Comparison of ENCODE assay signal across 8 cellular contexts in genomic region chr1:150162862-150163706, GRCh38. TPM values are rescaled to one million over a fixed set of nuclear protein-coding genes. Genes with fewer than 3 reads are reported as not detected.
DNase-seq lines count a peak whose midpoint lies in the region; ATAC-seq, FAIRE-seq and TF ChIP-seq lines count a peak whose summit lies in the region.

No MANE protein-coding gene starts in this region.

- H3K4me2 ChIP-seq in astrocyte (ENCODE audit: low read length): peak overlapping the region; percentile 78

- peak overlapping the region; percentile 79 for H3K9ac ChIP-seq in astrocyte (ENCODE audit: low read length)

- WGBS in pancreas, 2 donors: 31 to 40% methylated on average over 14 of the region's 14 CpGs

- H3K36me3 Mint-ChIP-seq in activated T-cell treated with anti-CD3 and anti-CD28 coated beads, Interleukin-2, amount 50 U/mL, for 24 hours (ENCODE audit: low read depth): peaks cover 19% of the 10 kb centered on the region
- peaks cover 21% of the 10 kb centered on the region for H3K36me3 Mint-ChIP-seq in astrocyte (ENCODE audit: low read depth, unreplicated experiment)

- H3K27me3 ChIP-seq in astrocyte (ENCODE audit: insufficient read depth, low read length) (no peaks in the 10 kb centered on the region), right atrium auricular region (no peaks in the 10 kb centered on the region), pancreas (no peaks in the 10 kb centered on the region)

- TF ChIP-seq CTCF in astrocyte (IDR thresholded peaks at IDR 0.05; ENCODE audit: insufficient read depth, low read depth, low read length): peak; percentile 12
- no peak for TF ChIP-seq CTCF in right atrium auricular region (IDR thresholded peaks at IDR 0.05)
- no peak for TF ChIP-seq CTCF in pancreas (IDR thresholded peaks at IDR 0.05)

- H3K4me3 ChIP-seq in astrocyte (ENCODE audit: insufficient read depth, low read depth, low read length): peak overlapping the region; percentile 14
- H3K4me3 ChIP-seq in right atrium auricular region: peak overlapping the region; percentile 5 to 38
- peak overlapping the region in 2 of 4 donors; percentile 16 to 26 for H3K4me3 ChIP-seq in pancreas

- H3K27me3 Mint-ChIP-seq in activated T-cell treated with anti-CD3 and anti-CD28 coated beads, Interleukin-2, amount 50 U/mL, for 24 hours: no peaks in the 10 kb centered on the region
- no peaks in the 10 kb centered on the region for H3K27me3 Mint-ChIP-seq in astrocyte (ENCODE audit: low read depth, unreplicated experiment)

- H3K9me3 ChIP-seq in astrocyte (ENCODE audit: insufficient read depth, low read depth, low read length) (no peaks in the 10 kb centered on the region), right atrium auricular region (no peaks in the 10 kb centered on the region), pancreas (no peaks in the 10 kb centered on the region)

- H3K36me3 ChIP-seq in astrocyte (ENCODE audit: insufficient read depth, low read length) (peaks cover 24% of the 10 kb centered on the region), right atrium auricular region (peaks cover 17% of the 10 kb centered on the region), pancreas (no peaks in the 10 kb centered on the region)

- H3K27ac ChIP-seq in astrocyte (ENCODE audit: low read depth, low read length) (peak overlapping the region; percentile 89), right atrium auricular region (peak overlapping the region; percentile 89 to 94), pancreas (peak overlapping the region in 3 of 4 donors; percentile 48 to 77 (median 77))

- FAIRE-seq in astrocyte (lab: Jason Lieb, UNC): peak; percentile 82
- no peak for FAIRE-seq in pancreas (lab: Jason Lieb, UNC)

- intact Hi-C loops in pancreas (cut with DNase I): no loop called here

- ATAC-seq in HG02885 (IDR thresholded peaks at IDR 0.05; ENCODE audit: poor library complexity, unreplicated experiment) (peak; percentile 38), pancreas (peak; percentile 80 to 91 (median 86))

- H2AFZ ChIP-seq in astrocyte (ENCODE audit: low read depth, low read length): no peak overlapping the region

- peak overlapping the region; percentile 32 for H3K27ac Mint-ChIP-seq in activated T-cell treated with anti-CD3 and anti-CD28 coated beads, Interleukin-2, amount 50 U/mL, for 24 hours
- peak overlapping the region; percentile 94 for H3K27ac Mint-ChIP-seq in astrocyte (ENCODE audit: unreplicated experiment)

- peaks cover 14% of the 10 kb centered on the region for H3K79me2 ChIP-seq in astrocyte (ENCODE audit: insufficient read depth, low read length)

- no peaks in the 10 kb centered on the region for H3K9me3 Mint-ChIP-seq in activated T-cell treated with anti-CD3 and anti-CD28 coated beads, Interleukin-2, amount 50 U/mL, for 24 hours
- H3K9me3 Mint-ChIP-seq in astrocyte (ENCODE audit: unreplicated experiment): no peaks in the 10 kb centered on the region

- no peaks in the 10 kb centered on the region for H4K20me1 ChIP-seq in astrocyte (ENCODE audit: insufficient read depth, low read length)

- H3K4me3 Mint-ChIP-seq in activated T-cell treated with anti-CD3 and anti-CD28 coated beads, Interleukin-2, amount 50 U/mL, for 24 hours: no peak overlapping the region
- H3K4me3 Mint-ChIP-seq in astrocyte (ENCODE audit: unreplicated experiment): peak overlapping the region; percentile 73

- peaks cover 56% of the 10 kb centered on the region for H3K4me1 ChIP-seq in astrocyte (ENCODE audit: insufficient read depth, low read length)
- H3K4me1 ChIP-seq in right atrium auricular region: peaks cover 0 to 31% of the 10 kb centered on the region in 2 donors
- peaks cover 0 to 11% (median 0%) of the 10 kb centered on the region in 3 donors for H3K4me1 ChIP-seq in pancreas

- H3K4me1 Mint-ChIP-seq in activated T-cell treated with anti-CD3 and anti-CD28 coated beads, Interleukin-2, amount 50 U/mL, for 24 hours (ENCODE audit: low read depth): peaks cover 49% of the 10 kb centered on the region
- peaks cover 41% of the 10 kb centered on the region for H3K4me1 Mint-ChIP-seq in astrocyte (ENCODE audit: low read depth, unreplicated experiment)

- no peak for DNase-seq in activated T-cell treated with anti-CD3 and anti-CD28 coated beads, Interleukin-2, amount 50 U/mL, for 24 hours
- DNase-seq in activated T-cell treated with anti-CD3 and anti-CD28 coated beads for 4 hours: no peak
- DNase-seq in NCI-H446 treated with DMSO at 0.1 percent for 48 hours (lab: John Stamatoyannopoulos, UW): peak; percentile 78
- DNase-seq in astrocyte (ENCODE audit: low read depth): peak; percentile 100
- peak; percentile 94 for DNase-seq in right atrium auricular region (ENCODE audit: low spot score)
- DNase-seq in pancreas: peak in 4 of 6 donors; percentile 41 to 79 (median 56)
- DNase-seq in NCI-H1930 (lab: John Stamatoyannopoulos, UW): no peak

RNA-seq across cellular contexts. Expression of gene PLEKHO1, which starts 13.4 kb away (rescaled TPM):
- total RNA-seq in astrocyte: 63.0 and 63.7 TPM in 2 replicates
- total RNA-seq in right atrium auricular region: 10 to 100 TPM; 21.2 to 77.4 TPM
- total RNA-seq in pancreas: 10 to 100 TPM in 2 of 6 donors, 1 to 10 TPM in 4; 1.2 to 16.1 (median 3.3) TPM
- polyA plus RNA-seq in pancreas: 10 to 100 TPM; 10.6 to 12.8 TPM

Comparison
In these comparisons a context has a peak if more than half of its experiments do, and no peak if none do; other contexts are left out.
1. DNase-seq: peak in NCI-H446 treated with DMSO at 0.1 percent for 48 hours (single experiment), astrocyte (single experiment), right atrium auricular region (single experiment) and pancreas (4 of 6); none in activated T-cell treated with anti-CD3 and anti-CD28 coated beads, Interleukin-2, amount 50 U/mL, for 24 hours (single experiment), activated T-cell treated with anti-CD3 and anti-CD28 coated beads for 4 hours (single experiment) and NCI-H1930 (0 of 2).
2. Peak in every context shown above with its lines, with median percentiles within 50 percentile points of each other: H3K27ac ChIP-seq.